ENCODE assay signal across 8 cellular contexts in genomic region chr14:69129264-69129880, GRCh38. TPM values are rescaled to one million over a fixed set of nuclear protein-coding genes. Genes with fewer than 3 reads are reported as not detected.
DNase-seq lines count a peak whose midpoint lies in the region; ATAC-seq, FAIRE-seq and TF ChIP-seq lines count a peak whose summit lies in the region.

No MANE protein-coding gene starts in this region.

- no peak overlapping the region; the same call in 1 of the 2 replicates for H3K4me3 Mint-ChIP-seq in HFFc6
- H3K4me3 Mint-ChIP-seq in WTC11: no peak overlapping the region; the same call in 1 of the 2 replicates

- peaks cover 52% of the 10 kb centered on the region for H3K4me1 Mint-ChIP-seq in HFFc6 (ENCODE audit: low read depth)
- H3K4me1 Mint-ChIP-seq in WTC11: peaks cover 10% of the 10 kb centered on the region

- no peak overlapping the region for H3K4me3 ChIP-seq in bronchial epithelial cell (ENCODE audit: low read depth, low read length)

- H3K27ac Mint-ChIP-seq in HFFc6: peak overlapping the region; percentile 55
- H3K27ac Mint-ChIP-seq in WTC11: peak overlapping the region; percentile 46

- POLR2A ChIA-PET in WTC11 (lab: Charles Lee): no interaction called here

- no peaks in the 10 kb centered on the region for H3K9me3 Mint-ChIP-seq in HFFc6
- H3K9me3 Mint-ChIP-seq in WTC11: no peaks in the 10 kb centered on the region

- no peaks in the 10 kb centered on the region for H3K27me3 ChIP-seq in bronchial epithelial cell (ENCODE audit: control insufficient read depth, insufficient read depth, low read length)

- no peaks in the 10 kb centered on the region for H3K27me3 Mint-ChIP-seq in HFFc6 (ENCODE audit: insufficient read depth)
- no peaks in the 10 kb centered on the region for H3K27me3 Mint-ChIP-seq in WTC11 (ENCODE audit: low read depth)

- CTCF ChIA-PET in WTC11 (lab: Charles Lee): interaction anchor here (0.5 to 4.3 kb wide), 49 partner anchors 9 to 330 kb away, joined by 3 to 71 read pairs (median 4); partner anchors contain the start of genes DCAF5 and EXD2

- no peak for FAIRE-seq in bronchial epithelial cell (lab: Jason Lieb, UNC)

- peak; percentile 90 for ATAC-seq in WTC11
- no peak for ATAC-seq in GM18861 (IDR thresholded peaks at IDR 0.05; ENCODE audit: unreplicated experiment)

- TF ChIP-seq CTCF in HFFc6 (IDR thresholded peaks at IDR 0.05) (peak; percentile 97), WTC11 (IDR thresholded peaks at IDR 0.05) (peak; percentile 85), bronchial epithelial cell (IDR thresholded peaks at IDR 0.05; ENCODE audit: insufficient read depth, low read length, severe bottlenecking) (peak; percentile 97)

- H3K36me3 Mint-ChIP-seq in HFFc6 (ENCODE audit: low read depth): no peaks in the 10 kb centered on the region
- no peaks in the 10 kb centered on the region for H3K36me3 Mint-ChIP-seq in WTC11

- no peaks in the 10 kb centered on the region for H3K36me3 ChIP-seq in bronchial epithelial cell (ENCODE audit: control insufficient read depth, insufficient read depth, low read length)

- DNase-seq in COR-L47 (lab: John Stamatoyannopoulos, UW) (peak; percentile 58), HFFc6 (peak; percentile 80), NCI-H2227 (lab: John Stamatoyannopoulos, UW; ENCODE audit: unreplicated experiment) (peak; percentile 88), WTC11 (ENCODE audit: low spot score) (peak; percentile 64), bronchial epithelial cell (ENCODE audit: low read depth) (peak; percentile 75), islet precursor cell (peak; percentile 79)
- peak; percentile 30 to 39 for DNase-seq in stimulated activated CD4-positive, alpha-beta T cell treated with anti-CD3 and anti-CD28 coated beads, Interleukin-15, amount 100 ng/mL, for 1 hour (ENCODE audit: low read depth in 1 of 2, low spot score in 1 of 2)

TF ChIP-seq in WTC11, 78 proteins besides CTCF, POLR2A, EP300 and RAD21:
- 0 out of 2 replicates have a peak, but pooled peaks have one; percentile 18 for TF ChIP-seq CREM (CRISPR knock-in tag; IDR thresholded peaks at IDR 0.05)
- TF ChIP-seq ZNF317 (CRISPR knock-in tag; IDR thresholded peaks at IDR 0.05; ENCODE audit: borderline replicate concordance, low read depth): no peak

RNA-seq across cellular contexts. Expression of gene DCAF5, which starts 23.5 kb away (rescaled TPM):
- 10 to 100 TPM; 23.4 to 34.7 (median 27.0) TPM for total RNA-seq in HFFc6 (2021; fragmentation: NEBNext Ultra II Directional; extraction: Animal tissue kit (Norgen Biotek cat#: 25700))
- total RNA-seq in WTC11 (2021): 28.9 to 30.3 TPM (median 29.1 TPM) in 3 replicates
- total RNA-seq in bronchial epithelial cell: 11.1 and 14.1 TPM in 2 replicates

Comparison
In these comparisons a context has a peak if more than half of its experiments do, and no peak if none do; other contexts are left out.
1. DNase-seq: peak in every context shown above with its lines; median percentile 88 in NCI-H2227; 80 in HFFc6; 79 in islet precursor cell; 75 in bronchial epithelial cell; 64 in WTC11; 58 in COR-L47; 34 in stimulated activated CD4-positive, alpha-beta T cell treated with anti-CD3 and anti-CD28 coated beads, Interleukin-15, amount 100 ng/mL, for 1 hour.